27 cellular contexts compared by ENCODE assay signal in the genomic region with DNA sequence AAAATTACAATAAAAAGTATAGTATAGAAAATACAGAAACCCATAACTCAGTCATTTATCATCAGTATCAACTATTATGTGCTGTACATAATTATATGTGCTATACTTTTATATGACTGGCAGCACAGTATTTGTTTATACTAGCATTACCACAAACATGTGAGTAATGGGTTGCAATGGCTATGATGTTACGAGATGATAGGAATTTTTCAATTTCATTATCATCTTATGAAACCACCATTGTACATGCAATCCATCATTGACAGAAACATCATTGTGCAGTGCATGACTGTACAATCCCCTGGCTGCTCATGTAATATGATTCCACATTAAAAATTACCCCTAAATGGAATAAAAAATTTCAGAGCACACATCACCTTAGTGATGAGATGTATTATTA. TPM values are rescaled to one million over a fixed set of nuclear protein-coding genes. Genes with fewer than 3 reads are reported as not detected.
"Had no signal": no experiment of that assay in that cellular context is flagged by ENCODE, and none has a peak within 500 bp of the region (broad histone marks: within the 10 kb centered on the region; RNA-seq: fewer than 3 reads in every experiment).

No MANE protein-coding gene starts in this region.

- H3K27me3 ChIP-seq: gastroesophageal sphincter, right lobe of liver, thyroid gland, upper lobe of right lung had no signal

- H3K36me3 ChIP-seq: gastroesophageal sphincter, right lobe of liver, thyroid gland, upper lobe of right lung, WERI-Rb-1 had no signal

- DNase-seq: activated CD4-positive, alpha-beta T cell treated with anti-CD3 and anti-CD28 coated beads, Interleukin-2, amount 10 ng/mL, durations not matched to agents 7 days and 5 days; activated CD4-positive, CD25-positive, alpha-beta regulatory T cell treated with anti-CD3 and anti-CD28 coated beads, Interleukin-2, amount 50 U/mL, for 72 hours; activated CD8-positive, alpha-beta memory T cell treated with anti-CD3 and anti-CD28 coated beads, Interleukin-2, amount 10 ng/mL, durations not matched to agents 7 days and 5 days; activated CD8-positive, alpha-beta T cell treated with anti-CD3 and anti-CD28 coated beads for 36 hours; activated effector memory CD4-positive, alpha-beta T cell treated with anti-CD3 and anti-CD28 coated beads, Interleukin-2, amount 50 U/mL, for 16 hours; activated naive CD4-positive, alpha-beta T cell treated with anti-CD3 and anti-CD28 coated beads, Interleukin-2, amount 50 U/mL, for 16 hours; activated naive CD8-positive, alpha-beta T cell treated with anti-CD3 and anti-CD28 coated beads, Interleukin-2, amount 50 U/mL, for 24 hours; activated T-cell treated with anti-CD3 and anti-CD28 coated beads for 4 hours; anterior cingulate cortex; caudate nucleus; effector CD4-positive, alpha-beta T cell; head of caudate nucleus; hypothalamus; left colon; mesendoderm; mucosa of descending colon; nephron progenitor cell; right lobe of liver; stimulated activated CD4-positive, alpha-beta T cell treated with anti-CD3 and anti-CD28 coated beads, Interleukin-1b, Interleukin-23, amount 100 ng/mL, for 48 hours; substantia nigra; thyroid gland; upper lobe of right lung; WERI-Rb-1 had no signal

- H3K27ac ChIP-seq: gastroesophageal sphincter, parathyroid adenoma, right lobe of liver, skin epidermis, thyroid gland, upper lobe of right lung, WERI-Rb-1 had no signal

- ATAC-seq: activated CD8-positive, alpha-beta memory T cell treated with anti-CD3 and anti-CD28 coated beads, Interleukin-2, amount 10 ng/mL, durations not matched to agents 7 days and 5 days; activated CD8-positive, alpha-beta T cell treated with anti-CD3 and anti-CD28 coated beads for 36 hours; activated naive CD8-positive, alpha-beta T cell treated with anti-CD3 and anti-CD28 coated beads, Interleukin-2, amount 50 U/mL, for 24 hours; gastroesophageal sphincter; left colon; mucosa of descending colon; right lobe of liver; upper lobe of right lung had no signal

- H3K4me1 ChIP-seq: parathyroid adenoma, right lobe of liver, thyroid gland, upper lobe of right lung had no signal

- H3K9me3 ChIP-seq: gastroesophageal sphincter, mucosa of descending colon, right lobe of liver, thyroid gland, upper lobe of right lung had no signal

- H3K4me3 ChIP-seq: gastroesophageal sphincter, mucosa of descending colon, right lobe of liver, skin epidermis, thyroid gland, upper lobe of right lung had no signal

RNA-seq across cellular contexts. Expression of gene TMEM229A, which starts 55.7 kb away (rescaled TPM):
- total RNA-seq: activated CD4-positive, alpha-beta T cell treated with anti-CD3 and anti-CD28 coated beads, Interleukin-2, amount 10 ng/mL, durations not matched to agents 7 days and 5 days; activated CD8-positive, alpha-beta memory T cell treated with anti-CD3 and anti-CD28 coated beads, Interleukin-2, amount 10 ng/mL, durations not matched to agents 7 days and 5 days; activated CD8-positive, alpha-beta T cell treated with anti-CD3 and anti-CD28 coated beads for 36 hours; lower leg skin; right lobe of liver; upper lobe of right lung had no signal
